ENCODE assay signal across 8 cellular contexts in genomic region chr5:543755-544674, GRCh38. TPM values are rescaled to one million over a fixed set of nuclear protein-coding genes. Genes with fewer than 3 reads are reported as not detected.
DNase-seq lines count a peak whose midpoint lies in the region; ATAC-seq and TF ChIP-seq lines count a peak whose summit lies in the region.

No MANE protein-coding gene starts in this region.

- peaks cover 14% of the 10 kb centered on the region for H3K4me1 Mint-ChIP-seq in activated T-cell treated with anti-CD3 and anti-CD28 coated beads, Interleukin-2, amount 50 U/mL, for 24 hours (ENCODE audit: low read depth)
- H3K4me1 Mint-ChIP-seq in naive thymus-derived CD8-positive, alpha-beta T cell, result peaks cover 7 to 32% (median 25%) of the 10 kb centered on the region in 4 donors

- no peaks in the 10 kb centered on the region for H4K20me1 ChIP-seq in Loucy (ENCODE audit: insufficient read depth, low read length, poor library complexity, severe bottlenecking)

- H2AFZ ChIP-seq in Loucy (ENCODE audit: low read length), result peak overlapping the region; percentile 69

- TF ChIP-seq CTCF in GM12864 (IDR thresholded peaks at IDR 0.05; ENCODE audit: low read depth, low read length, missing control alignments) (no peak), Loucy (conservative IDR thresholded peaks at IDR 0.05; ENCODE audit: low read length) (no peak), foreskin keratinocyte (conservative IDR thresholded peaks at IDR 0.05) (no peak)

- no peaks in the 10 kb centered on the region for H3K79me2 ChIP-seq in Loucy (ENCODE audit: insufficient read depth, low read length)

- H3K9me3 Mint-ChIP-seq in activated T-cell treated with anti-CD3 and anti-CD28 coated beads, Interleukin-2, amount 50 U/mL, for 24 hours, result no peaks in the 10 kb centered on the region
- no peaks in the 10 kb centered on the region for H3K9me3 Mint-ChIP-seq in naive thymus-derived CD8-positive, alpha-beta T cell

- POLR2A ChIA-PET in naive thymus-derived CD8-positive, alpha-beta T cell (lab: Charles Lee), result interaction anchor here (0.7 to 1.0 kb wide), 2 partner anchors 72 to 273 kb away, joined by 3 read pairs; partner anchors contain the start of gene PDCD6

- peak overlapping the region; percentile 18 for H3K4me3 Mint-ChIP-seq in activated T-cell treated with anti-CD3 and anti-CD28 coated beads, Interleukin-2, amount 50 U/mL, for 24 hours
- H3K4me3 Mint-ChIP-seq in naive thymus-derived CD8-positive, alpha-beta T cell, result peak overlapping the region; percentile 66 to 82 (median 74)

- H3K27ac ChIP-seq in foreskin keratinocyte, result no peak overlapping the region

- H3K4me3 ChIP-seq in GM12864 (ENCODE audit: low read depth, low read length) (no peak overlapping the region), Loucy (ENCODE audit: low read length, poor library complexity, severe bottlenecking) (peak overlapping the region; percentile 73)

- H3K4me1 ChIP-seq in Loucy (ENCODE audit: insufficient read depth, low read length, poor library complexity, severe bottlenecking) (peaks cover 22% of the 10 kb centered on the region), foreskin keratinocyte (no peaks in the 10 kb centered on the region)

- ATAC-seq in GM21723 (IDR thresholded peaks at IDR 0.05; ENCODE audit: unreplicated experiment) (peak; percentile 96), foreskin keratinocyte (no peak)
- ATAC-seq in naive thymus-derived CD8-positive, alpha-beta T cell, result peak; percentile 94 to 96

- H3K36me3 Mint-ChIP-seq in activated T-cell treated with anti-CD3 and anti-CD28 coated beads, Interleukin-2, amount 50 U/mL, for 24 hours (ENCODE audit: low read depth), result no peaks in the 10 kb centered on the region
- no peaks in the 10 kb centered on the region for H3K36me3 Mint-ChIP-seq in naive thymus-derived CD8-positive, alpha-beta T cell

- peak overlapping the region; percentile 52 for H3K27ac Mint-ChIP-seq in activated T-cell treated with anti-CD3 and anti-CD28 coated beads, Interleukin-2, amount 50 U/mL, for 24 hours
- H3K27ac Mint-ChIP-seq in naive thymus-derived CD8-positive, alpha-beta T cell, result peak overlapping the region; percentile 49 to 91 (median 82)

- peaks cover 17% of the 10 kb centered on the region for H3K27me3 Mint-ChIP-seq in activated T-cell treated with anti-CD3 and anti-CD28 coated beads, Interleukin-2, amount 50 U/mL, for 24 hours
- H3K27me3 Mint-ChIP-seq in naive thymus-derived CD8-positive, alpha-beta T cell, result peaks cover 5 to 34% (median 12%) of the 10 kb centered on the region in 5 donors

- peak overlapping the region; percentile 89 for H3K4me2 ChIP-seq in Loucy (ENCODE audit: low read depth, low read length, poor library complexity, severe bottlenecking)

- H3K27me3 ChIP-seq in Loucy (ENCODE audit: insufficient read depth, low read length, poor library complexity, severe bottlenecking) (no peaks in the 10 kb centered on the region), foreskin keratinocyte (peaks cover 32% of the 10 kb centered on the region)

- no peaks in the 10 kb centered on the region for H3K36me3 ChIP-seq in Loucy (ENCODE audit: insufficient read depth, low read length)

- no peaks in the 10 kb centered on the region for H3F3A ChIP-seq in Loucy (ENCODE audit: low read depth)

- in situ Hi-C loops in G401 (cut with HindIII; ENCODE audit: low sequenced_read_pairs), result no loop called here

- H3K9ac ChIP-seq in Loucy (ENCODE audit: low read depth, low read length, poor library complexity, severe bottlenecking), result peak overlapping the region; percentile 77

- no peaks in the 10 kb centered on the region for H3K9me2 ChIP-seq in Loucy (replicated peaks; ENCODE audit: low read depth, low read length)

- DNase-seq in GM12864 (ENCODE audit: low read depth) (peak; percentile 90), foreskin keratinocyte (no peak), NCI-H1417 (lab: John Stamatoyannopoulos, UW) (no peak), G401 (ENCODE audit: low spot score) (no peak)
- DNase-seq in activated T-cell treated with anti-CD3 and anti-CD28 coated beads, Interleukin-2, amount 50 U/mL, for 24 hours, result peak; percentile 63
- DNase-seq in naive thymus-derived CD8-positive, alpha-beta T cell, result peak in 8 of 10 donors; percentile 22 to 74 (median 46)

- no peaks in the 10 kb centered on the region for H3K9me3 ChIP-seq in Loucy (ENCODE audit: insufficient read depth, low read depth, low read length)

RNA-seq across cellular contexts. Expression of gene SLC9A3, which starts 19.8 kb away (rescaled TPM):
- 1 to 10 TPM; 2.4 to 2.6 TPM for total RNA-seq in naive thymus-derived CD8-positive, alpha-beta T cell
- 1 to 10 TPM in 2 of 3 donors, under 1 TPM in 1; 0.98 to 3.3 (median 2.4) TPM for polyA plus RNA-seq in naive thymus-derived CD8-positive, alpha-beta T cell
- 0.65 and 0.85 TPM in 2 replicates for total RNA-seq in foreskin keratinocyte
- polyA plus RNA-seq in foreskin keratinocyte, result 0.43 and 0.60 TPM in 2 replicates
- total RNA-seq in G401 (2014; rRNA removed; shearing (Covaris generic)), result 3.6 and 5.1 TPM in 2 replicates

Comparison
In these comparisons a context has a peak if more than half of its experiments do, and no peak if none do; other contexts are left out.
1. DNase-seq: peak in GM12864 (single experiment), activated T-cell treated with anti-CD3 and anti-CD28 coated beads, Interleukin-2, amount 50 U/mL, for 24 hours (single experiment) and naive thymus-derived CD8-positive, alpha-beta T cell (8 of 10); none in foreskin keratinocyte (0 of 2), NCI-H1417 (0 of 3) and G401 (single experiment).